1 cellular context compared by ENCODE assay signal in genomic region chr9:3467593-3468219, GRCh38.
TF ChIP-seq lines count a peak whose summit lies in the region.

No MANE protein-coding gene starts in this region.

TF ChIP-seq in WTC11, 78 proteins besides CTCF, POLR2A, EP300 and RAD21 (continued from another document):
- no peak for TF ChIP-seq USF1 (CRISPR knock-in tag; IDR thresholded peaks at IDR 0.05)
- TF ChIP-seq IRF1 (CRISPR knock-in tag; IDR thresholded peaks at IDR 0.05), result no peak
- TF ChIP-seq ZNF671 (CRISPR knock-in tag; IDR thresholded peaks at IDR 0.05), result no peak
